8 cellular contexts compared by ENCODE assay signal in the genomic region with DNA sequence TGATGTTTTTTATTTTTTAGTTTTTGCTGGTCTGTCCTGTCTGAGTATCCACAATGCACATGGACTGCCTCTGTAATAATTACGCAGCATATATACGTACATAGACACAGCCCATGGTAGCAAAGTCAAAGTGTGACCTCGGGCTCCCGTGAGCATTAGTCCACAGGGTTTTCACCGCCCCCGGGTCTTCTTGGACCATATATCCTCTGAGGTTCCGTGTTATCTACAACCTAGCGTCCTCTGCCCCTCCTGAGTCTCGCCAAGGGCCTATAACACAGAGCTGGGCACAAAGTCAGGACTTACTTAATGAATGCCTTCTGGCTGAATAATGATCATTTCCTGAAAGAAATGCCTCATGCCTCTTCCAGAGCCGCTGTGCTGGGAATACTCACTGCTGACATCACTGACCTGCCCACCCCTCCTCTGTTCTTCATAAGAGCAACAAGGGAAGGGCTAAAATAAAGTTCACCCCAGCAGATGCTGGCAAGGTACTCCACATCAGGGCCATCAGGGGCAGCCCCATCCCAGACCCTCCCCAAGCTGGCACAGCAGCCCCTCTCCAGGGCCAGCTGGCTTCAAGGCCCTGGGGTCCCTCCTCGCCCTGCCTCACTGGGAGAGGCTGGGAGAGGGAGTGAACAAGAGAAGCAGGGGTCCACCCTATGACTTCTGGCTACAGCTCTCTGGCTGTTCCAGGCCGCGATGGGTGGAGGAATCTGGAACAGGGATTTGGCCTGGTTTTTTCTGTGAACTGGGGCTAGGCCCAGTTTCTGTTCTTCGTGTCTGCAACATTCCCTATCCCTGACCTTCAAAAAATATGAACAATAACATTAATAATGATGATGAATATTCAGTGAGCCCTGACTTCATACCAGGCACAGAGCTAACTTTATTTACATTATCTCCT. TPM values are rescaled to one million over a fixed set of nuclear protein-coding genes. Genes with fewer than 3 reads are reported as not detected.
A peak's percentile ranks its signal among the peaks of the same experiment; 100 is the strongest.
DNase-seq lines count a peak whose midpoint lies in the region; ATAC-seq and TF ChIP-seq lines count a peak whose summit lies in the region.

No MANE protein-coding gene starts in this region.

- H3K4me3 Mint-ChIP-seq in naive thymus-derived CD4-positive, alpha-beta T cell: peak overlapping the region; percentile 83 to 96 (median 88)

- H3K4me1 ChIP-seq in duodenal mucosa (ENCODE audit: control insufficient read depth in 1 of 2, insufficient read depth in 2 of 2, low read length in 2 of 2): peaks cover 71 to 79% of the 10 kb centered on the region in 2 donors
- H3K4me1 ChIP-seq in naive thymus-derived CD4-positive, alpha-beta T cell (ENCODE audit: control insufficient read depth in 2 of 2, insufficient read depth in 2 of 2, low read length in 2 of 2): peaks cover 85 to 88% of the 10 kb centered on the region in 2 donors

- intact Hi-C loops in naive thymus-derived CD4-positive, alpha-beta T cell (cut with micrococcal nuclease): loop anchor here (2.0 to 10.0 kb wide), 11 partner anchors 15 to 1817 kb away; partner anchors contain the start of genes CCDC184 (in 1 of the 2), KANSL2 (in 1 of the 2) and SCAF11 (in 1 of the 2)

- H3K36me3 Mint-ChIP-seq in naive thymus-derived CD4-positive, alpha-beta T cell: peaks cover 0 to 27% (median 0%) of the 10 kb centered on the region in 5 donors

- H3K9ac ChIP-seq in duodenal mucosa (ENCODE audit: low read depth in 1 of 2, low read length in 2 of 2): peak overlapping the region; percentile 70 to 71

- no peaks in the 10 kb centered on the region for H3K27me3 Mint-ChIP-seq in naive thymus-derived CD4-positive, alpha-beta T cell

- DNase-seq in AG09309 (ENCODE audit: low read depth) (peak; percentile 62), NB4 (ENCODE audit: low read depth) (peak; percentile 43), iPS-NIHi11 (ENCODE audit: low spot score) (no peak), UCSD-AML1 (lab: John Stamatoyannopoulos, UW; ENCODE audit: unreplicated experiment) (no peak), HuH-7 (ENCODE audit: low spot score) (no peak)
- DNase-seq in naive thymus-derived CD4-positive, alpha-beta T cell: no peak

- no peaks in the 10 kb centered on the region for H3K9me3 Mint-ChIP-seq in naive thymus-derived CD4-positive, alpha-beta T cell

- H3K9me3 ChIP-seq in duodenal mucosa (ENCODE audit: control insufficient read depth in 1 of 2, low read length in 2 of 2): no peaks in the 10 kb centered on the region
- no peaks in the 10 kb centered on the region for H3K9me3 ChIP-seq in naive thymus-derived CD4-positive, alpha-beta T cell (ENCODE audit: control insufficient read depth in 2 of 3, low read length in 3 of 3)

- ATAC-seq in naive thymus-derived CD4-positive, alpha-beta T cell: no peak
- ATAC-seq in GM21390 (IDR thresholded peaks at IDR 0.05; ENCODE audit: unreplicated experiment): no peak

- peak overlapping the region; percentile 81 for H3K27ac ChIP-seq in duodenal mucosa (ENCODE audit: low read depth, low read length)
- H3K27ac ChIP-seq in naive thymus-derived CD4-positive, alpha-beta T cell (ENCODE audit: low read depth, low read length): peak overlapping the region; percentile 88

- peak overlapping the region; percentile 92 to 99 (median 97) for H3K27ac Mint-ChIP-seq in naive thymus-derived CD4-positive, alpha-beta T cell

- POLR2A ChIA-PET in naive thymus-derived CD4-positive, alpha-beta T cell (lab: Charles Lee): interaction anchor here (0.7 to 15.6 kb wide), 6 partner anchors 8 to 389 kb away, joined by 3 to 364 read pairs (median 23); partner anchors contain the start of gene HDAC7

- no peak for TF ChIP-seq CTCF in AG09309 (IDR thresholded peaks at IDR 0.05; ENCODE audit: control insufficient read depth, insufficient read depth, low read depth, low read length, missing control alignments)
- TF ChIP-seq CTCF in NB4 (IDR thresholded peaks at IDR 0.05; ENCODE audit: low read depth, low read length): no peak

- H3K4me3 ChIP-seq in AG09309 (ENCODE audit: control insufficient read depth, low read depth, low read length) (no peak overlapping the region), NB4 (ENCODE audit: low read depth, low read length) (peak overlapping the region; percentile 13), duodenal mucosa (ENCODE audit: low read depth in 1 of 2, low read length in 2 of 2) (peak overlapping the region; percentile 61 to 67)
- H3K4me3 ChIP-seq in naive thymus-derived CD4-positive, alpha-beta T cell (ENCODE audit: low read length): peak overlapping the region; percentile 80

- TF ChIP-seq POLR2A in NB4 (IDR thresholded peaks at IDR 0.05; ENCODE audit: extremely low read depth, insufficient read length): no peak

- peaks cover 77 to 100% (median 90%) of the 10 kb centered on the region in 7 donors for H3K4me1 Mint-ChIP-seq in naive thymus-derived CD4-positive, alpha-beta T cell

- no peaks in the 10 kb centered on the region for H3K27me3 ChIP-seq in duodenal mucosa (ENCODE audit: control insufficient read depth in 1 of 2, insufficient read depth in 2 of 2, low read length in 2 of 2)
- H3K27me3 ChIP-seq in naive thymus-derived CD4-positive, alpha-beta T cell (ENCODE audit: control insufficient read depth in 2 of 2, insufficient read depth in 2 of 2, low read length in 2 of 2): no peaks in the 10 kb centered on the region

- CTCF ChIA-PET in naive thymus-derived CD4-positive, alpha-beta T cell (lab: Charles Lee): interaction anchor here (1.6 to 22.9 kb wide), 6 partner anchors 10 to 69 kb away, joined by 5 to 539 read pairs (median 9); no protein-coding TSS in a partner anchor

- no peaks in the 10 kb centered on the region for H3K36me3 ChIP-seq in duodenal mucosa (ENCODE audit: control insufficient read depth in 1 of 2, insufficient read depth in 2 of 2, low read length in 2 of 2)
- H3K36me3 ChIP-seq in naive thymus-derived CD4-positive, alpha-beta T cell (ENCODE audit: control insufficient read depth in 2 of 3, insufficient read depth in 3 of 3, low read length in 3 of 3): peaks cover 0 to 4% (median 0%) of the 10 kb centered on the region in 3 experiments

RNA-seq across cellular contexts. Expression of gene HDAC7, which starts 7.9 kb away (rescaled TPM):
- total RNA-seq in naive thymus-derived CD4-positive, alpha-beta T cell: 100 to 1,000 TPM; 150 to 194 (median 188) TPM
- 10 to 100 TPM; 16.7 to 36.7 TPM for polyA plus RNA-seq in naive thymus-derived CD4-positive, alpha-beta T cell

RNA-seq across cellular contexts. Expression of gene SLC48A1, which starts 38.8 kb away (rescaled TPM):
- total RNA-seq in naive thymus-derived CD4-positive, alpha-beta T cell: 10 to 100 TPM in 2 of 5 experiments, 1 to 10 TPM in 3; 6.7 to 14.3 (median 10.0) TPM
- polyA plus RNA-seq in naive thymus-derived CD4-positive, alpha-beta T cell: 10 to 100 TPM; 12.5 to 15.6 TPM

RNA-seq across cellular contexts. Expression of gene RAPGEF3, which starts 53.2 kb away (rescaled TPM):
- 1 to 10 TPM in 2 of 5 experiments, under 1 TPM in 2, not detected in 1; 0.08 to 1.9 (median 1.1) TPM for total RNA-seq in naive thymus-derived CD4-positive, alpha-beta T cell
- polyA plus RNA-seq in naive thymus-derived CD4-positive, alpha-beta T cell: under 1 TPM in 1 of 2 donors, not detected in 1; 0.15 TPM

Comparison
In these comparisons a context has a peak if more than half of its experiments do, and no peak if none do; other contexts are left out.
1. DNase-seq: peak in AG09309 (single experiment) and NB4 (single experiment); none in naive thymus-derived CD4-positive, alpha-beta T cell (0 of 9), iPS-NIHi11 (single experiment), UCSD-AML1 (single experiment) and HuH-7 (single experiment).